21 cellular contexts compared by ENCODE assay signal in the genomic region with DNA sequence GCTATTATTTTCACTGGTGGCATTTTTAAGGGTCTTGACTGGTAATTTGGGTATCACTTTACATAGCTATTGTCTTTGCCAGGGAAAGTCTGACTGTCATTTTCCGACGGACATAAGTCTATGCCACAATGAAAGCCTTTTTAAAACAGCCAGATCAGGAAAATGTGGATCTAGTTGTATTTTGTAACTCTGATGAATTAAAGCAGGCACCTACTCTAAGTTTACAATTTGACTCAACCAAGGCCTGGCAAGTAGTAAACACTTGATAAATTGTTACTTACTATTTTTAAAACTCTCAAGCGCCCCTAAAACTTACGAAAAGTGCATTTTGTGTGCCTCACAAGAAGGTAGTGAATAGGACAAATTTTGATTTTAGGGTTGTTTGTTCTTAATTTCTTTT.
DNase-seq lines count a peak whose midpoint lies in the region; ATAC-seq and TF ChIP-seq lines count a peak whose summit lies in the region.
"Had no signal": no experiment of that assay in that cellular context is flagged by ENCODE, and none has a peak within 500 bp of the region (broad histone marks: within the 10 kb centered on the region; RNA-seq: fewer than 3 reads in every experiment).

No MANE protein-coding gene starts in this region.

- no peaks in the 10 kb centered on the region for H3K27me3 Mint-ChIP-seq in activated CD8-positive, alpha-beta T cell treated with anti-CD3 and anti-CD28 coated beads, Interleukin-2, amount 10 ng/mL, durations not matched to agents 7 days and 5 days (ENCODE audit: low read depth)
- H3K27me3 Mint-ChIP-seq in activated CD8-positive, alpha-beta T cell treated with anti-CD3 and anti-CD28 coated beads for 36 hours, result no peaks in the 10 kb centered on the region
- H3K27me3 Mint-ChIP-seq in activated naive CD8-positive, alpha-beta T cell treated with anti-CD3 and anti-CD28 coated beads, Interleukin-2, amount 10 ng/mL, durations not matched to agents 7 days and 5 days, result no peaks in the 10 kb centered on the region
- H3K27me3 Mint-ChIP-seq: CD4-positive, alpha-beta T cell; central memory CD8-positive, alpha-beta T cell had no signal

- peaks cover 39% of the 10 kb centered on the region for H3K4me1 Mint-ChIP-seq in activated CD8-positive, alpha-beta T cell treated with anti-CD3 and anti-CD28 coated beads, Interleukin-2, amount 10 ng/mL, durations not matched to agents 7 days and 5 days (ENCODE audit: low read depth)
- H3K4me1 Mint-ChIP-seq in activated CD8-positive, alpha-beta T cell treated with anti-CD3 and anti-CD28 coated beads for 36 hours (ENCODE audit: low read depth), result peaks cover 34% of the 10 kb centered on the region
- H3K4me1 Mint-ChIP-seq in activated naive CD8-positive, alpha-beta T cell treated with anti-CD3 and anti-CD28 coated beads, Interleukin-2, amount 10 ng/mL, durations not matched to agents 7 days and 5 days, result peaks cover 38% of the 10 kb centered on the region

- H3K27ac ChIP-seq in GM23248, result peak overlapping the region; percentile 86
- H3K27ac ChIP-seq in psoas muscle, result peak overlapping the region; percentile 84
- H3K27ac ChIP-seq: ascending aorta, left ventricle myocardium inferior, pancreas had no signal

- H3K27me3 ChIP-seq in GM23248 (replicated peaks; ENCODE audit: insufficient read depth) (no peaks in the 10 kb centered on the region), psoas muscle (ENCODE audit: insufficient read depth in 3 of 3, low read length in 2 of 3) (no peaks in the 10 kb centered on the region)
- H3K27me3 ChIP-seq: ascending aorta, pancreas, right lobe of liver had no signal

- POLR2A ChIA-PET in activated CD8-positive, alpha-beta T cell treated with anti-CD3 and anti-CD28 coated beads, Interleukin-2, amount 10 ng/mL, durations not matched to agents 7 days and 5 days (lab: Charles Lee), result no interaction called here
- POLR2A ChIA-PET in activated CD8-positive, alpha-beta T cell treated with anti-CD3 and anti-CD28 coated beads for 36 hours (lab: Charles Lee), result no interaction called here
- POLR2A ChIA-PET in activated naive CD8-positive, alpha-beta T cell treated with anti-CD3 and anti-CD28 coated beads, Interleukin-2, amount 10 ng/mL, durations not matched to agents 7 days and 5 days (lab: Charles Lee), result no interaction called here

- no peak for ATAC-seq in activated CD8-positive, alpha-beta T cell treated with anti-CD3 and anti-CD28 coated beads, Interleukin-2, amount 10 ng/mL, durations not matched to agents 7 days and 5 days
- no peak for ATAC-seq in activated CD8-positive, alpha-beta T cell treated with anti-CD3 and anti-CD28 coated beads for 36 hours
- no peak for ATAC-seq in activated naive CD8-positive, alpha-beta T cell treated with anti-CD3 and anti-CD28 coated beads, Interleukin-2, amount 10 ng/mL, durations not matched to agents 7 days and 5 days (ENCODE audit: low read depth)
- ATAC-seq in psoas muscle (peak in 1 of 4 donors; percentile 65), GM18867 (IDR thresholded peaks at IDR 0.05; ENCODE audit: unreplicated experiment) (no peak)

- H3K9ac ChIP-seq in GM23248, result peak overlapping the region; percentile 86
- H3K9ac ChIP-seq: KMS-11 had no signal

- no peak for TF ChIP-seq CTCF in activated CD8-positive, alpha-beta T cell treated with anti-CD3 and anti-CD28 coated beads for 36 hours (IDR thresholded peaks at IDR 0.05)
- TF ChIP-seq CTCF in psoas muscle (IDR thresholded peaks at IDR 0.05), result no peak

- peak overlapping the region; percentile 84 for H2AFZ ChIP-seq in GM23248

- CTCF ChIA-PET in activated CD8-positive, alpha-beta T cell treated with anti-CD3 and anti-CD28 coated beads, Interleukin-2, amount 10 ng/mL, durations not matched to agents 7 days and 5 days (lab: Charles Lee), result interaction anchor here (1.9 kb wide), 1 partner anchor 11 kb away, joined by 8 read pairs; no protein-coding TSS in a partner anchor
- CTCF ChIA-PET in activated CD8-positive, alpha-beta T cell treated with anti-CD3 and anti-CD28 coated beads for 36 hours (lab: Charles Lee), result no interaction called here

- H3K36me3 Mint-ChIP-seq in activated CD8-positive, alpha-beta T cell treated with anti-CD3 and anti-CD28 coated beads, Interleukin-2, amount 10 ng/mL, durations not matched to agents 7 days and 5 days (ENCODE audit: low read depth), result peaks cover 6% of the 10 kb centered on the region
- H3K36me3 Mint-ChIP-seq in activated CD8-positive, alpha-beta T cell treated with anti-CD3 and anti-CD28 coated beads for 36 hours (ENCODE audit: low read depth), result peaks cover 13% of the 10 kb centered on the region
- H3K36me3 Mint-ChIP-seq in activated naive CD8-positive, alpha-beta T cell treated with anti-CD3 and anti-CD28 coated beads, Interleukin-2, amount 10 ng/mL, durations not matched to agents 7 days and 5 days, result peaks cover 13% of the 10 kb centered on the region

- no peak for DNase-seq in activated CD8-positive, alpha-beta T cell treated with anti-CD3 and anti-CD28 coated beads, Interleukin-2, amount 10 ng/mL, durations not matched to agents 7 days and 5 days
- DNase-seq in activated CD8-positive, alpha-beta T cell treated with anti-CD3 and anti-CD28 coated beads for 36 hours, result no peak
- peak; percentile 15 for DNase-seq in GM23248
- no peak for DNase-seq in activated naive CD8-positive, alpha-beta T cell treated with anti-CD3 and anti-CD28 coated beads, Interleukin-2, amount 10 ng/mL, durations not matched to agents 7 days and 5 days
- DNase-seq in psoas muscle, result no peak
- DNase-seq in DMS153 treated with DMSO at 0.1 percent for 48 hours (lab: John Stamatoyannopoulos, UW; ENCODE audit: unreplicated experiment), result no peak
- DNase-seq in HT-29 (ENCODE audit: low spot score), result no peak
- DNase-seq: activated CD4-positive, alpha-beta T cell treated with anti-CD3 and anti-CD28 coated beads, Interleukin-2, amount 50 U/mL, for 1 hour; activated T-cell treated with anti-CD3 and anti-CD28 coated beads for 4 hours; CD4-positive, alpha-beta T cell; DMS79; left ventricle myocardium inferior; NCI-H1105; pancreas; right lobe of liver; stimulated activated CD8-positive, alpha-beta memory T cell treated with anti-CD3 and anti-CD28 coated beads, Interleukin-4, amount 100 ng/mL, for 48 hours had no signal

- no peaks in the 10 kb centered on the region for H3K79me2 ChIP-seq in GM23248 (ENCODE audit: insufficient read depth)

- H4K20me1 ChIP-seq in GM23248 (ENCODE audit: insufficient read depth), result no peaks in the 10 kb centered on the region

- no peak overlapping the region for H3K4me3 Mint-ChIP-seq in activated CD8-positive, alpha-beta T cell treated with anti-CD3 and anti-CD28 coated beads, Interleukin-2, amount 10 ng/mL, durations not matched to agents 7 days and 5 days
- H3K4me3 Mint-ChIP-seq in activated CD8-positive, alpha-beta T cell treated with anti-CD3 and anti-CD28 coated beads for 36 hours, result no peak overlapping the region
- H3K4me3 Mint-ChIP-seq in activated naive CD8-positive, alpha-beta T cell treated with anti-CD3 and anti-CD28 coated beads, Interleukin-2, amount 10 ng/mL, durations not matched to agents 7 days and 5 days, result peak overlapping the region; percentile 31
- H3K4me3 Mint-ChIP-seq: nephron had no signal

- in situ Hi-C loops in GM23248 (cut with MboI), result no loop called here

- H3K27ac Mint-ChIP-seq in activated CD8-positive, alpha-beta T cell treated with anti-CD3 and anti-CD28 coated beads, Interleukin-2, amount 10 ng/mL, durations not matched to agents 7 days and 5 days, result peak overlapping the region; percentile 26
- no peak overlapping the region for H3K27ac Mint-ChIP-seq in activated CD8-positive, alpha-beta T cell treated with anti-CD3 and anti-CD28 coated beads for 36 hours
- peak overlapping the region; percentile 35 for H3K27ac Mint-ChIP-seq in activated naive CD8-positive, alpha-beta T cell treated with anti-CD3 and anti-CD28 coated beads, Interleukin-2, amount 10 ng/mL, durations not matched to agents 7 days and 5 days
- H3K27ac Mint-ChIP-seq: CD4-positive, alpha-beta T cell; nephron had no signal

- H3K9me3 ChIP-seq in GM23248 (ENCODE audit: low read depth), result no peaks in the 10 kb centered on the region
- no peaks in the 10 kb centered on the region for H3K9me3 ChIP-seq in psoas muscle
- H3K9me3 ChIP-seq: ascending aorta, left ventricle myocardium inferior, pancreas, right lobe of liver had no signal

- peaks cover 10% of the 10 kb centered on the region for H3K36me3 ChIP-seq in GM23248 (ENCODE audit: low read depth)
- peaks cover 0 to 34% of the 10 kb centered on the region in 2 donors for H3K36me3 ChIP-seq in psoas muscle (ENCODE audit: insufficient read depth in 1 of 2, low read depth in 1 of 2)
- H3K36me3 ChIP-seq: pancreas, right lobe of liver had no signal

- H3K9me2 ChIP-seq in GM23248 (ENCODE audit: insufficient read depth), result no peaks in the 10 kb centered on the region

- intact Hi-C loops in activated CD8-positive, alpha-beta T cell treated with anti-CD3 and anti-CD28 coated beads for 36 hours (cut with micrococcal nuclease), result no loop called here
- intact Hi-C loops in psoas muscle (cut with DNase I), result no loop called here

- 38 to 39% methylated on average over 4 of the region's 4 CpGs for WGBS in GM23248 (ENCODE audit: low coverage in 1 of 2, low lambda C conversion rate in 2 of 2, missing lambda C conversion rate in 2 of 2), 2 experiments
- WGBS in psoas muscle, 3 donors, result 63 to 77% (median 66%) methylated on average over 4 of the region's 4 CpGs

- H3K4me1 ChIP-seq in GM23248 (ENCODE audit: insufficient read depth) (peaks cover 15% of the 10 kb centered on the region), psoas muscle (peaks cover 19% of the 10 kb centered on the region)
- H3K4me1 ChIP-seq: ascending aorta, pancreas had no signal

- H3K4me3 ChIP-seq in GM23248, result peak overlapping the region; percentile 79; the same call in 1 of the 2 replicates
- H3K4me3 ChIP-seq in psoas muscle, result no peak overlapping the region
- H3K4me3 ChIP-seq: ascending aorta, left ventricle myocardium inferior, pancreas, right lobe of liver had no signal

- H3K4me2 ChIP-seq in GM23248 (ENCODE audit: unreplicated experiment), result peak overlapping the region; percentile 99

- no peaks in the 10 kb centered on the region for H3K9me3 Mint-ChIP-seq in activated CD8-positive, alpha-beta T cell treated with anti-CD3 and anti-CD28 coated beads, Interleukin-2, amount 10 ng/mL, durations not matched to agents 7 days and 5 days (ENCODE audit: insufficient read depth)
- H3K9me3 Mint-ChIP-seq in activated CD8-positive, alpha-beta T cell treated with anti-CD3 and anti-CD28 coated beads for 36 hours, result no peaks in the 10 kb centered on the region
- H3K9me3 Mint-ChIP-seq in activated naive CD8-positive, alpha-beta T cell treated with anti-CD3 and anti-CD28 coated beads, Interleukin-2, amount 10 ng/mL, durations not matched to agents 7 days and 5 days, result no peaks in the 10 kb centered on the region
- H3K9me3 Mint-ChIP-seq: CD4-positive, alpha-beta T cell; central memory CD8-positive, alpha-beta T cell; nephron had no signal

- peaks cover 17% of the 10 kb centered on the region; the same call in 1 of the 2 replicates for H3F3A ChIP-seq in GM23248 (ENCODE audit: insufficient read depth)
